Comparison of ENCODE assay signal across 1 cellular context in the genomic region with DNA sequence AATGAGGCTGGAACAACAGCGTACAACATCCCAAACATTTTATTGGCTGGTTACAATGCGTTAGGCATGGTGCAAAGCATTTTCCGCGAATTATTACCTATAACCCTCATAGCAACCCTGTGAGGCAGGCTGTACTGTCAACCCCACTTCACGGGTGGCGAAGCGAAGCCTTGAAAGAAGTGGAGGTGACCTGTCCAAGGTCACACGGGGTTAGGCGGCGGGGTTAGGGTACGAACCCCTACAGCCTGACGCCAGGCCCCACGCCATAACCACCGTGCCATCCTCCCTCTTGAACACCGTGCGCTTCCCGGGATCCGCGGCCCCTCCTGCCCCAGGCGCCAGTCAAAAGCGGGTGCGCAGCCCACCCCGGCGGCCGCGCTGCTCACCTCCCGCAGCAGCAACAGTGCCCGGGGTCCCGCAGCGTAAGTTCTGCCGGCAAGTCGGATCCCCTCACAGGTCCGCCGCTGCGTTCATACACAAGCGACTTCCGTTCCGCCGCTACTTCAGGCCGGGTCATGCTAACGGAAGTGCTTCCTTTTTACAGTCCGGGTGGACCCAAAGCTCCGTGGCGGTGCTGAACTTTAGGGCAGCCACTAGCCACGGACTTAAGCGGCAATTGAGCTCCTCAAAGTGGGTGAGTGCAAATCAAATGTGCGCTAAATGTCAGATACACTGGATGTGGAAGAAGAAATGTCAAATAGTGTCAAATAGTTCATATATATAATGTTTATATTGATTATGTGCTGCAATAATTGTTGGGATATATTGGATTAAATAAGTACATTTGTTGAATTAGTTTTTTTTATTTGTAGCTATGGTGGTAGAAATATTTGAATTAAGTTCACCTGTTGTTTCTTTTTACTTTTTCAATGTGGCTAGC.
TF ChIP-seq lines count a peak whose summit lies in the region.

A gene with protein sequence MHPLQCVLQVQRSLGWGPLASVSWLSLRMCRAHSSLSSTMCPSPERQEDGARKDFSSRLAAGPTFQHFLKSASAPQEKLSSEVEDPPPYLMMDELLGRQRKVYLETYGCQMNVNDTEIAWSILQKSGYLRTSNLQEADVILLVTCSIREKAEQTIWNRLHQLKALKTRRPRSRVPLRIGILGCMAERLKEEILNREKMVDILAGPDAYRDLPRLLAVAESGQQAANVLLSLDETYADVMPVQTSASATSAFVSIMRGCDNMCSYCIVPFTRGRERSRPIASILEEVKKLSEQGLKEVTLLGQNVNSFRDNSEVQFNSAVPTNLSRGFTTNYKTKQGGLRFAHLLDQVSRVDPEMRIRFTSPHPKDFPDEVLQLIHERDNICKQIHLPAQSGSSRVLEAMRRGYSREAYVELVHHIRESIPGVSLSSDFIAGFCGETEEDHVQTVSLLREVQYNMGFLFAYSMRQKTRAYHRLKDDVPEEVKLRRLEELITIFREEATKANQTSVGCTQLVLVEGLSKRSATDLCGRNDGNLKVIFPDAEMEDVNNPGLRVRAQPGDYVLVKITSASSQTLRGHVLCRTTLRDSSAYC (minus strand): TSS at position 478 of the 880 bp plus-strand sequence. CDS start 4,455 bp downstream, outside the sequence.

TF ChIP-seq in HEK293, 187 proteins besides CTCF, POLR2A, EP300 and RAD21 (continued from another document and continues in another):
- TF ChIP-seq, protein P1, sequence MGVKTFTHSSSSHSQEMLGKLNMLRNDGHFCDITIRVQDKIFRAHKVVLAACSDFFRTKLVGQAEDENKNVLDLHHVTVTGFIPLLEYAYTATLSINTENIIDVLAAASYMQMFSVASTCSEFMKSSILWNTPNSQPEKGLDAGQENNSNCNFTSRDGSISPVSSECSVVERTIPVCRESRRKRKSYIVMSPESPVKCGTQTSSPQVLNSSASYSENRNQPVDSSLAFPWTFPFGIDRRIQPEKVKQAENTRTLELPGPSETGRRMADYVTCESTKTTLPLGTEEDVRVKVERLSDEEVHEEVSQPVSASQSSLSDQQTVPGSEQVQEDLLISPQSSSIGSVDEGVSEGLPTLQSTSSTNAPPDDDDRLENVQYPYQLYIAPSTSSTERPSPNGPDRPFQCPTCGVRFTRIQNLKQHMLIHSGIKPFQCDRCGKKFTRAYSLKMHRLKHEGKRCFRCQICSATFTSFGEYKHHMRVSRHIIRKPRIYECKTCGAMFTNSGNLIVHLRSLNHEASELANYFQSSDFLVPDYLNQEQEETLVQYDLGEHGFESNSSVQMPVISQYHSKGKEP (tag by site-specific recombination; IDR thresholded peaks at IDR 0.05): no peak
- no peak for TF ChIP-seq ZNF626 (tag by site-specific recombination; IDR thresholded peaks at IDR 0.05)
- TF ChIP-seq ZNF747 (tag by site-specific recombination; IDR thresholded peaks at IDR 0.05): no peak
- TF ChIP-seq, protein P2, sequence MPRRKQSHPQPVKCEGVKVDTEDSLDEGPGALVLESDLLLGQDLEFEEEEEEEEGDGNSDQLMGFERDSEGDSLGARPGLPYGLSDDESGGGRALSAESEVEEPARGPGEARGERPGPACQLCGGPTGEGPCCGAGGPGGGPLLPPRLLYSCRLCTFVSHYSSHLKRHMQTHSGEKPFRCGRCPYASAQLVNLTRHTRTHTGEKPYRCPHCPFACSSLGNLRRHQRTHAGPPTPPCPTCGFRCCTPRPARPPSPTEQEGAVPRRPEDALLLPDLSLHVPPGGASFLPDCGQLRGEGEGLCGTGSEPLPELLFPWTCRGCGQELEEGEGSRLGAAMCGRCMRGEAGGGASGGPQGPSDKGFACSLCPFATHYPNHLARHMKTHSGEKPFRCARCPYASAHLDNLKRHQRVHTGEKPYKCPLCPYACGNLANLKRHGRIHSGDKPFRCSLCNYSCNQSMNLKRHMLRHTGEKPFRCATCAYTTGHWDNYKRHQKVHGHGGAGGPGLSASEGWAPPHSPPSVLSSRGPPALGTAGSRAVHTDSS (tag by site-specific recombination; IDR thresholded peaks at IDR 0.05): 0 out of 2 replicates have a peak, but pooled peaks have one; percentile 28
- TF ChIP-seq, protein P3, sequence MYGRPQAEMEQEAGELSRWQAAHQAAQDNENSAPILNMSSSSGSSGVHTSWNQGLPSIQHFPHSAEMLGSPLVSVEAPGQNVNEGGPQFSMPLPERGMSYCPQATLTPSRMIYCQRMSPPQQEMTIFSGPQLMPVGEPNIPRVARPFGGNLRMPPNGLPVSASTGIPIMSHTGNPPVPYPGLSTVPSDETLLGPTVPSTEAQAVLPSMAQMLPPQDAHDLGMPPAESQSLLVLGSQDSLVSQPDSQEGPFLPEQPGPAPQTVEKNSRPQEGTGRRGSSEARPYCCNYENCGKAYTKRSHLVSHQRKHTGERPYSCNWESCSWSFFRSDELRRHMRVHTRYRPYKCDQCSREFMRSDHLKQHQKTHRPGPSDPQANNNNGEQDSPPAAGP (tag by site-specific recombination; IDR thresholded peaks at IDR 0.05): peak; percentile 92
- no peak for TF ChIP-seq HOXA7 (CRISPR knock-in tag; IDR thresholded peaks at IDR 0.05; ENCODE audit: borderline replicate concordance)
- no peak for TF ChIP-seq PRDM1 (tag by site-specific recombination; IDR thresholded peaks at IDR 0.05)
- TF ChIP-seq, protein P4, sequence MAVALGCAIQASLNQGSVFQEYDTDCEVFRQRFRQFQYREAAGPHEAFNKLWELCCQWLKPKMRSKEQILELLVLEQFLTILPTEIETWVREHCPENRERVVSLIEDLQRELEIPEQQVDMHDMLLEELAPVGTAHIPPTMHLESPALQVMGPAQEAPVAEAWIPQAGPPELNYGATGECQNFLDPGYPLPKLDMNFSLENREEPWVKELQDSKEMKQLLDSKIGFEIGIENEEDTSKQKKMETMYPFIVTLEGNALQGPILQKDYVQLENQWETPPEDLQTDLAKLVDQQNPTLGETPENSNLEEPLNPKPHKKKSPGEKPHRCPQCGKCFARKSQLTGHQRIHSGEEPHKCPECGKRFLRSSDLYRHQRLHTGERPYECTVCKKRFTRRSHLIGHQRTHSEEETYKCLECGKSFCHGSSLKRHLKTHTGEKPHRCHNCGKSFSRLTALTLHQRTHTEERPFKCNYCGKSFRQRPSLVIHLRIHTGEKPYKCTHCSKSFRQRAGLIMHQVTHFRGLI (tag by site-specific recombination; IDR thresholded peaks at IDR 0.05): peak; percentile 63; the same call in 1 of the 2 replicates
- TF ChIP-seq OVOL3 (tag by site-specific recombination; IDR thresholded peaks at IDR 0.05): peak; percentile 94
- TF ChIP-seq ZNF175 (tag by site-specific recombination; IDR thresholded peaks at IDR 0.05): no peak
- no peak for TF ChIP-seq SETDB1 (IDR thresholded peaks at IDR 0.05; ENCODE audit: insufficient read length, low read length)
- 0 out of 2 replicates have a peak, but pooled peaks have one; percentile 54 for TF ChIP-seq ZNF558 (tag by site-specific recombination; IDR thresholded peaks at IDR 0.05)
- TF ChIP-seq ZNF354C (tag by site-specific recombination; IDR thresholded peaks at IDR 0.05; ENCODE audit: borderline replicate concordance, low read depth): no peak
- TF ChIP-seq, protein P5, sequence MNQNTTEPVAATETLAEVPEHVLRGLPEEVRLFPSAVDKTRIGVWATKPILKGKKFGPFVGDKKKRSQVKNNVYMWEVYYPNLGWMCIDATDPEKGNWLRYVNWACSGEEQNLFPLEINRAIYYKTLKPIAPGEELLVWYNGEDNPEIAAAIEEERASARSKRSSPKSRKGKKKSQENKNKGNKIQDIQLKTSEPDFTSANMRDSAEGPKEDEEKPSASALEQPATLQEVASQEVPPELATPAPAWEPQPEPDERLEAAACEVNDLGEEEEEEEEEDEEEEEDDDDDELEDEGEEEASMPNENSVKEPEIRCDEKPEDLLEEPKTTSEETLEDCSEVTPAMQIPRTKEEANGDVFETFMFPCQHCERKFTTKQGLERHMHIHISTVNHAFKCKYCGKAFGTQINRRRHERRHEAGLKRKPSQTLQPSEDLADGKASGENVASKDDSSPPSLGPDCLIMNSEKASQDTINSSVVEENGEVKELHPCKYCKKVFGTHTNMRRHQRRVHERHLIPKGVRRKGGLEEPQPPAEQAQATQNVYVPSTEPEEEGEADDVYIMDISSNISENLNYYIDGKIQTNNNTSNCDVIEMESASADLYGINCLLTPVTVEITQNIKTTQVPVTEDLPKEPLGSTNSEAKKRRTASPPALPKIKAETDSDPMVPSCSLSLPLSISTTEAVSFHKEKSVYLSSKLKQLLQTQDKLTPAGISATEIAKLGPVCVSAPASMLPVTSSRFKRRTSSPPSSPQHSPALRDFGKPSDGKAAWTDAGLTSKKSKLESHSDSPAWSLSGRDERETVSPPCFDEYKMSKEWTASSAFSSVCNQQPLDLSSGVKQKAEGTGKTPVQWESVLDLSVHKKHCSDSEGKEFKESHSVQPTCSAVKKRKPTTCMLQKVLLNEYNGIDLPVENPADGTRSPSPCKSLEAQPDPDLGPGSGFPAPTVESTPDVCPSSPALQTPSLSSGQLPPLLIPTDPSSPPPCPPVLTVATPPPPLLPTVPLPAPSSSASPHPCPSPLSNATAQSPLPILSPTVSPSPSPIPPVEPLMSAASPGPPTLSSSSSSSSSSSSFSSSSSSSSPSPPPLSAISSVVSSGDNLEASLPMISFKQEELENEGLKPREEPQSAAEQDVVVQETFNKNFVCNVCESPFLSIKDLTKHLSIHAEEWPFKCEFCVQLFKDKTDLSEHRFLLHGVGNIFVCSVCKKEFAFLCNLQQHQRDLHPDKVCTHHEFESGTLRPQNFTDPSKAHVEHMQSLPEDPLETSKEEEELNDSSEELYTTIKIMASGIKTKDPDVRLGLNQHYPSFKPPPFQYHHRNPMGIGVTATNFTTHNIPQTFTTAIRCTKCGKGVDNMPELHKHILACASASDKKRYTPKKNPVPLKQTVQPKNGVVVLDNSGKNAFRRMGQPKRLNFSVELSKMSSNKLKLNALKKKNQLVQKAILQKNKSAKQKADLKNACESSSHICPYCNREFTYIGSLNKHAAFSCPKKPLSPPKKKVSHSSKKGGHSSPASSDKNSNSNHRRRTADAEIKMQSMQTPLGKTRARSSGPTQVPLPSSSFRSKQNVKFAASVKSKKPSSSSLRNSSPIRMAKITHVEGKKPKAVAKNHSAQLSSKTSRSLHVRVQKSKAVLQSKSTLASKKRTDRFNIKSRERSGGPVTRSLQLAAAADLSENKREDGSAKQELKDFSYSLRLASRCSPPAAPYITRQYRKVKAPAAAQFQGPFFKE (tag by site-specific recombination; IDR thresholded peaks at IDR 0.05; ENCODE audit: borderline replicate concordance): no peak
- peak; percentile 80 for TF ChIP-seq ZNF629 (tag by site-specific recombination; IDR thresholded peaks at IDR 0.05)
- TF ChIP-seq KLF8 (tag by site-specific recombination; IDR thresholded peaks at IDR 0.05): peak; percentile 95
- TF ChIP-seq ZNF548 (tag by site-specific recombination; IDR thresholded peaks at IDR 0.05): peak; percentile 76; the same call in 1 of the 2 replicates
- TF ChIP-seq KLF10 (tag by site-specific recombination; IDR thresholded peaks at IDR 0.05): no peak; the same call in 1 of the 2 replicates
- no peak for TF ChIP-seq ZNF521 (tag by site-specific recombination; IDR thresholded peaks at IDR 0.05)
- TF ChIP-seq, protein P6, sequence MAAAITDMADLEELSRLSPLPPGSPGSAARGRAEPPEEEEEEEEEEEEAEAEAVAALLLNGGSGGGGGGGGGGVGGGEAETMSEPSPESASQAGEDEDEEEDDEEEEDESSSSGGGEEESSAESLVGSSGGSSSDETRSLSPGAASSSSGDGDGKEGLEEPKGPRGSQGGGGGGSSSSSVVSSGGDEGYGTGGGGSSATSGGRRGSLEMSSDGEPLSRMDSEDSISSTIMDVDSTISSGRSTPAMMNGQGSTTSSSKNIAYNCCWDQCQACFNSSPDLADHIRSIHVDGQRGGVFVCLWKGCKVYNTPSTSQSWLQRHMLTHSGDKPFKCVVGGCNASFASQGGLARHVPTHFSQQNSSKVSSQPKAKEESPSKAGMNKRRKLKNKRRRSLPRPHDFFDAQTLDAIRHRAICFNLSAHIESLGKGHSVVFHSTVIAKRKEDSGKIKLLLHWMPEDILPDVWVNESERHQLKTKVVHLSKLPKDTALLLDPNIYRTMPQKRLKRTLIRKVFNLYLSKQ (tag by site-specific recombination; IDR thresholded peaks at IDR 0.05; ENCODE audit: borderline replicate concordance): peak; percentile 74; the same call in 1 of the 2 replicates
- TF ChIP-seq SP7 (tag by site-specific recombination; IDR thresholded peaks at IDR 0.05): peak; percentile 94
- no peak for TF ChIP-seq ZNF366 (tag by site-specific recombination; conservative IDR thresholded peaks at IDR 0.05)
- TF ChIP-seq ZBTB17 (tag by site-specific recombination; IDR thresholded peaks at IDR 0.05): peak; percentile 80
- TF ChIP-seq, protein P7, sequence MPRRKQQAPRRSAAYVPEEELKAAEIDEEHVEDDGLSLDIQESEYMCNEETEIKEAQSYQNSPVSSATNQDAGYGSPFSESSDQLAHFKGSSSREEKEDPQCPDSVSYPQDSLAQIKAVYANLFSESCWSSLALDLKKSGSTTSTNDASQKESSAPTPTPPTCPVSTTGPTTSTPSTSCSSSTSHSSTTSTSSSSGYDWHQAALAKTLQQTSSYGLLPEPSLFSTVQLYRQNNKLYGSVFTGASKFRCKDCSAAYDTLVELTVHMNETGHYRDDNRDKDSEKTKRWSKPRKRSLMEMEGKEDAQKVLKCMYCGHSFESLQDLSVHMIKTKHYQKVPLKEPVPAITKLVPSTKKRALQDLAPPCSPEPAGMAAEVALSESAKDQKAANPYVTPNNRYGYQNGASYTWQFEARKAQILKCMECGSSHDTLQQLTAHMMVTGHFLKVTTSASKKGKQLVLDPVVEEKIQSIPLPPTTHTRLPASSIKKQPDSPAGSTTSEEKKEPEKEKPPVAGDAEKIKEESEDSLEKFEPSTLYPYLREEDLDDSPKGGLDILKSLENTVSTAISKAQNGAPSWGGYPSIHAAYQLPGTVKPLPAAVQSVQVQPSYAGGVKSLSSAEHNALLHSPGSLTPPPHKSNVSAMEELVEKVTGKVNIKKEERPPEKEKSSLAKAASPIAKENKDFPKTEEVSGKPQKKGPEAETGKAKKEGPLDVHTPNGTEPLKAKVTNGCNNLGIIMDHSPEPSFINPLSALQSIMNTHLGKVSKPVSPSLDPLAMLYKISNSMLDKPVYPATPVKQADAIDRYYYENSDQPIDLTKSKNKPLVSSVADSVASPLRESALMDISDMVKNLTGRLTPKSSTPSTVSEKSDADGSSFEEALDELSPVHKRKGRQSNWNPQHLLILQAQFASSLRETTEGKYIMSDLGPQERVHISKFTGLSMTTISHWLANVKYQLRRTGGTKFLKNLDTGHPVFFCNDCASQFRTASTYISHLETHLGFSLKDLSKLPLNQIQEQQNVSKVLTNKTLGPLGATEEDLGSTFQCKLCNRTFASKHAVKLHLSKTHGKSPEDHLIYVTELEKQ (tag by site-specific recombination; IDR thresholded peaks at IDR 0.05; ENCODE audit: borderline replicate concordance): peak; percentile 35; the same call in 1 of the 2 replicates
- TF ChIP-seq, protein P8, sequence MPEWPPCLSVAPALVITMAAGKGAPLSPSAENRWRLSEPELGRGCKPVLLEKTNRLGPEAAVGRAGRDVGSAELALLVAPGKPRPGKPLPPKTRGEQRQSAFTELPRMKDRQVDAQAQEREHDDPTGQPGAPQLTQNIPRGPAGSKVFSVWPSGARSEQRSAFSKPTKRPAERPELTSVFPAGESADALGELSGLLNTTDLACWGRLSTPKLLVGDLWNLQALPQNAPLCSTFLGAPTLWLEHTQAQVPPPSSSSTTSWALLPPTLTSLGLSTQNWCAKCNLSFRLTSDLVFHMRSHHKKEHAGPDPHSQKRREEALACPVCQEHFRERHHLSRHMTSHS (tag by site-specific recombination; IDR thresholded peaks at IDR 0.05): no peak
- peak; percentile 81; the same call in 1 of the 2 replicates for TF ChIP-seq ZNF302 (tag by site-specific recombination; IDR thresholded peaks at IDR 0.05; ENCODE audit: low read depth)
